Comparison of ENCODE assay signal across 13 cellular contexts in genomic region chr3:152083058-152083457, GRCh38.
"Had no signal": no experiment of that assay in that cellular context is flagged by ENCODE, and none has a peak within 500 bp of the region (broad histone marks: within the 10 kb centered on the region; RNA-seq: fewer than 3 reads in every experiment).

No MANE protein-coding gene starts in this region.

- H3K4me3 ChIP-seq: left ventricle myocardium inferior, ovary, thoracic aorta had no signal

- H3K36me3 ChIP-seq: left ventricle myocardium inferior, ovary, thoracic aorta had no signal

- H3K9me3 ChIP-seq: left ventricle myocardium inferior, ovary, thoracic aorta had no signal

- DNase-seq: activated CD4-positive, alpha-beta memory T cell treated with anti-CD3 and anti-CD28 coated beads, Interleukin-2, amount 10 ng/mL, durations not matched to agents 7 days and 5 days; activated naive CD4-positive, alpha-beta T cell treated with Interleukin-2 at 50 U/mL for 16 hours; activated naive CD8-positive, alpha-beta T cell treated with anti-CD3 and anti-CD28 coated beads, Interleukin-2, amount 50 U/mL, for 24 hours; activated T-cell treated with anti-CD3 and anti-CD28 coated beads, Interleukin-2, amount 50 U/mL, for 72 hours; foreskin keratinocyte; head of caudate nucleus; left ventricle myocardium inferior; natural killer cell; ovary; stimulated activated CD4-positive, alpha-beta T cell treated with anti-CD3 and anti-CD28 coated beads, Interleukin-2, amount 100 ng/mL, for 48 hours; stimulated activated CD8-positive, alpha-beta memory T cell treated with anti-CD3 and anti-CD28 coated beads, Interleukin-4, amount 100 ng/mL, for 48 hours; stimulated activated naive CD8-positive, alpha-beta T cell treated with anti-CD3 and anti-CD28 coated beads, Interleukin-15, amount 100 ng/mL, for 72 hours had no signal

- H3K27me3 ChIP-seq: foreskin keratinocyte, ovary had no signal

- H3K4me1 ChIP-seq: foreskin keratinocyte had no signal

- ATAC-seq: activated naive CD8-positive, alpha-beta T cell treated with anti-CD3 and anti-CD28 coated beads, Interleukin-2, amount 50 U/mL, for 24 hours; activated T-cell treated with anti-CD3 and anti-CD28 coated beads, Interleukin-2, amount 50 U/mL, for 72 hours; foreskin keratinocyte; natural killer cell; stimulated activated naive CD8-positive, alpha-beta T cell treated with anti-CD3 and anti-CD28 coated beads, Interleukin-15, amount 100 ng/mL, for 72 hours had no signal

- H3K27ac ChIP-seq: foreskin keratinocyte, left ventricle myocardium inferior, ovary, thoracic aorta had no signal
